ENCODE assay signal across 27 cellular contexts in genomic region chr1:99639945-99640344, GRCh38. TPM values are rescaled to one million over a fixed set of nuclear protein-coding genes. Genes with fewer than 3 reads are reported as not detected.
"Had no signal": no experiment of that assay in that cellular context is flagged by ENCODE, and none has a peak within 500 bp of the region (broad histone marks: within the 10 kb centered on the region; RNA-seq: fewer than 3 reads in every experiment).

No MANE protein-coding gene starts in this region.

- H3K4me2 ChIP-seq: hepatocyte had no signal

- H3K4me3 ChIP-seq: coronary artery, dorsolateral prefrontal cortex, esophagus squamous epithelium, gastrocnemius medialis, hepatocyte, lower lobe of right lung, mucosa of descending colon had no signal

- H3K9me3 ChIP-seq: esophagus squamous epithelium, gastrocnemius medialis, lower lobe of right lung, mucosa of descending colon had no signal

- FAIRE-seq: colon, kidney had no signal

- ATAC-seq: esophagus mucosa; gastrocnemius medialis; left colon; left ventricle myocardium superior; lower lobe of right lung; mucosa of descending colon; naive thymus-derived CD8-positive, alpha-beta T cell had no signal

- DNase-seq: dermis blood vessel endothelial cell; dorsolateral prefrontal cortex; effector CD4-positive, alpha-beta T cell; effector memory CD4-positive, alpha-beta T cell; erythroblast; esophagus squamous epithelium; foreskin fibroblast; foreskin melanocyte; gastrocnemius medialis; glutamatergic neuron; head of caudate nucleus; hypothalamus; immature natural killer cell; islet precursor cell; kidney; left colon; left ventricle myocardium superior; lower lobe of right lung; mesenchymal stem cell; mucosa of descending colon; naive B cell; naive thymus-derived CD8-positive, alpha-beta T cell had no signal

- H2AFZ ChIP-seq: hepatocyte had no signal

- H3K27ac ChIP-seq: coronary artery, dorsolateral prefrontal cortex, epithelial cell of prostate, hepatocyte, lower lobe of right lung had no signal

- H3K27me3 ChIP-seq: esophagus squamous epithelium, gastrocnemius medialis, hepatocyte had no signal

- H3K36me3 ChIP-seq: esophagus squamous epithelium, gastrocnemius medialis, lower lobe of right lung had no signal

- H3K79me2 ChIP-seq: hepatocyte had no signal

RNA-seq across cellular contexts. Expression of gene PALMD, which starts 6.0 kb away (rescaled TPM):
- total RNA-seq: naive thymus-derived CD8-positive, alpha-beta T cell had no signal
- polyA plus RNA-seq: immature natural killer cell; naive thymus-derived CD8-positive, alpha-beta T cell had no signal
